ENCODE assay signal across 19 cellular contexts in the genomic region with DNA sequence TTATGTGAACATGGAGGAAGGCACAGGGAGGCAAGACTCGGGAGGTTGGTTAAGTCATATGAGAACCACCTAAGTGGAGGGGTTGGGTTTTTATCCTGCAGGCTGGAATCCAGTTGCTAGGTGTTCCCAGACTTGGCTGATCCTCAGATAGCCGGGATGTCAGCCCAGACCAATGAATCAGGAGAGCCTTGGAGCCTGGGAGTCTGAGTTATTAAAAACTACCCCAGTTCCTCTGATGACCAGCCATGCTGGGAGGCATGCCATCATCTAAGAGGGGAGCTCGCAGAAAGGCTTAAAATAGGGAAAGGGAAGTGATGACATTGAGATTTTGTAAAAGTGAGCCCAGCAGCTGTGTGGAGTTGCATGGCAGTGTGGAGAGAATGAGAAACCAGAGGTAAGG.
DNase-seq lines count a peak whose midpoint lies in the region; ATAC-seq and TF ChIP-seq lines count a peak whose summit lies in the region.
"Had no signal": no experiment of that assay in that cellular context is flagged by ENCODE, and none has a peak within 500 bp of the region (broad histone marks: within the 10 kb centered on the region; RNA-seq: fewer than 3 reads in every experiment).

No MANE protein-coding gene starts in this region.

- 29 to 62% methylated on average over 3 of the region's 3 CpGs for WGBS in aorta, 2 donors

- H3K9me3 Mint-ChIP-seq in activated naive CD4-positive, alpha-beta T cell treated with anti-CD3 and anti-CD28 coated beads, Interleukin-2, amount 50 U/mL, for 72 hours: peaks cover 26 to 31% of the 10 kb centered on the region in 2 donors

- no peaks in the 10 kb centered on the region for H3F3A ChIP-seq in PC-3 (ENCODE audit: low read length, unreplicated experiment)

- TF ChIP-seq CTCF in PC-3 (conservative IDR thresholded peaks at IDR 0.05; ENCODE audit: low read depth, low read length) (no peak), osteoblast (IDR thresholded peaks at IDR 0.05; ENCODE audit: extremely low read depth, low read depth, low read length) (no peak)

- H3K36me3 ChIP-seq in PC-3 (ENCODE audit: low read depth, low read length) (no peaks in the 10 kb centered on the region), osteoblast (ENCODE audit: insufficient read depth, low read length) (no peaks in the 10 kb centered on the region), aorta (ENCODE audit: control insufficient read depth in 1 of 2, insufficient read depth in 2 of 2, low read length in 1 of 2) (no peaks in the 10 kb centered on the region)
- H3K36me3 ChIP-seq: BLaER1 treated with 17β-estradiol and CSF1 and Interleukin-3, amounts not matched to agents 10 nM and 100 nM had no signal

- no peaks in the 10 kb centered on the region for H3K27me3 ChIP-seq in PC-3 (ENCODE audit: low read length)
- no peaks in the 10 kb centered on the region for H3K27me3 ChIP-seq in osteoblast (ENCODE audit: insufficient read depth, low read length)
- H3K27me3 ChIP-seq in aorta (ENCODE audit: control insufficient read depth in 1 of 2, insufficient read depth in 2 of 2, low read length in 1 of 2): peaks cover 0 to 2% of the 10 kb centered on the region in 2 donors
- H3K27me3 ChIP-seq: BLaER1 treated with 17β-estradiol and CSF1 and Interleukin-3, amounts not matched to agents 10 nM and 100 nM had no signal

- H3K4me3 Mint-ChIP-seq in T-helper 17 cell: no peak overlapping the region
- H3K4me3 Mint-ChIP-seq: B cell; CD8-positive, alpha-beta T cell had no signal

- no peak overlapping the region for H3K9ac ChIP-seq in PC-3 (ENCODE audit: low read length)
- H3K9ac ChIP-seq: BLaER1 treated with 17β-estradiol and CSF1 and Interleukin-3, amounts not matched to agents 10 nM and 100 nM had no signal

- H3K9me3 ChIP-seq in PC-3 (ENCODE audit: low read length) (no peaks in the 10 kb centered on the region), osteoblast (ENCODE audit: low read depth, low read length) (no peaks in the 10 kb centered on the region), aorta (ENCODE audit: control insufficient read depth, low read length) (peaks cover 7% of the 10 kb centered on the region), T-helper 17 cell (ENCODE audit: control insufficient read depth, low read length, poor library complexity, severe bottlenecking) (peaks cover 2% of the 10 kb centered on the region)

- H3K4me3 ChIP-seq in PC-3 (ENCODE audit: low read length) (no peak overlapping the region), osteoblast (ENCODE audit: insufficient read depth, low read length) (no peak overlapping the region), aorta (ENCODE audit: low read length in 2 of 2) (no peak overlapping the region)
- H3K4me3 ChIP-seq: BLaER1 treated with 17β-estradiol and CSF1 and Interleukin-3, amounts not matched to agents 10 nM and 100 nM; GM12878 had no signal

- DNase-seq in left cardiac atrium (no peak), left ventricle myocardium superior (no peak), PC-3 (peak; percentile 49), osteoblast (ENCODE audit: insufficient read length, low spot score, missing footprints) (peak; percentile 22), aorta (peak; percentile 51 to 67), T-helper 17 cell (no peak)
- no peak for DNase-seq in activated naive CD4-positive, alpha-beta T cell treated with anti-CD3 and anti-CD28 coated beads, Interleukin-2, amount 50 U/mL, for 72 hours (ENCODE audit: low spot score in 2 of 2)
- DNase-seq: CD8-positive, alpha-beta T cell; COR-L47; DMS 273 treated with DMSO at 0.1 percent for 48 hours; DMS53; DND-41; EL; GOT3; H7 had no signal

- no peak overlapping the region for H3K4me2 ChIP-seq in PC-3 (ENCODE audit: low read length)
- no peak overlapping the region for H3K4me2 ChIP-seq in osteoblast (ENCODE audit: insufficient read depth, low read length)

- no TSS peak for BruUV-seq in PC-3 (replicated peaks; lab: Mats Ljungman, UMichigan)

- intact Hi-C loops in left cardiac atrium (cut with DNase I) (no loop called here), left ventricle myocardium superior (cut with micrococcal nuclease) (no loop called here), PC-3 (cut with micrococcal nuclease) (no loop called here), aorta (cut with DNase I) (no loop called here)

- H2AFZ ChIP-seq in PC-3 (ENCODE audit: low read length) (no peak overlapping the region), osteoblast (ENCODE audit: low read length) (no peak overlapping the region)

- CTCF ChIA-PET in PC-3 (lab: Charles Lee): no interaction called here

- POLR2A ChIA-PET in PC-3 (lab: Charles Lee; ENCODE audit: unreplicated experiment): no interaction called here

- H3K27me3 Mint-ChIP-seq in T-helper 17 cell: no peaks in the 10 kb centered on the region
- H3K27me3 Mint-ChIP-seq: B cell had no signal

- H3K4me1 ChIP-seq in PC-3 (ENCODE audit: insufficient read depth, low read length) (no peaks in the 10 kb centered on the region), osteoblast (ENCODE audit: insufficient read depth, low read length) (no peaks in the 10 kb centered on the region), aorta (ENCODE audit: control insufficient read depth in 1 of 2, insufficient read depth in 2 of 2, low read length in 2 of 2) (no peaks in the 10 kb centered on the region)

- H4K20me1 ChIP-seq in PC-3 (ENCODE audit: low read length) (no peaks in the 10 kb centered on the region), osteoblast (ENCODE audit: insufficient read depth, low read length) (no peaks in the 10 kb centered on the region)
- H4K20me1 ChIP-seq: BLaER1 treated with 17β-estradiol and CSF1 and Interleukin-3, amounts not matched to agents 10 nM and 100 nM had no signal

- ATAC-seq in left cardiac atrium: peak; percentile 38 to 78
- ATAC-seq in left ventricle myocardium superior: no peak
- ATAC-seq in PC-3: peak; percentile 79
- ATAC-seq in aorta (ENCODE audit: low FRiP score): no peak
- ATAC-seq in activated naive CD4-positive, alpha-beta T cell treated with anti-CD3 and anti-CD28 coated beads, Interleukin-2, amount 50 U/mL, for 72 hours: no peak
- ATAC-seq in T-helper 17 cell: no peak
- ATAC-seq: CD8-positive, alpha-beta T cell; GM12878 had no signal

- no peaks in the 10 kb centered on the region for H3K4me1 Mint-ChIP-seq in T-helper 17 cell
- H3K4me1 Mint-ChIP-seq: B cell had no signal

- H3K27ac ChIP-seq in PC-3 (ENCODE audit: low read length): no peak overlapping the region
- H3K27ac ChIP-seq in osteoblast (ENCODE audit: low read depth, low read length): no peak overlapping the region
- H3K27ac ChIP-seq in aorta (ENCODE audit: low read depth in 1 of 2, low read length in 2 of 2): no peak overlapping the region
- H3K27ac ChIP-seq: HL-60 had no signal

- H3K9me2 ChIP-seq in PC-3 (replicated peaks; ENCODE audit: low read length): no peaks in the 10 kb centered on the region

- peaks cover 0 to 27% of the 10 kb centered on the region in 2 donors for H3K36me3 Mint-ChIP-seq in activated naive CD4-positive, alpha-beta T cell treated with anti-CD3 and anti-CD28 coated beads, Interleukin-2, amount 50 U/mL, for 72 hours
- no peaks in the 10 kb centered on the region for H3K36me3 Mint-ChIP-seq in T-helper 17 cell (ENCODE audit: low read depth)
- H3K36me3 Mint-ChIP-seq: CD8-positive, alpha-beta T cell had no signal

- H3K27ac Mint-ChIP-seq in activated naive CD4-positive, alpha-beta T cell treated with anti-CD3 and anti-CD28 coated beads, Interleukin-2, amount 50 U/mL, for 72 hours: no peak overlapping the region
- no peak overlapping the region for H3K27ac Mint-ChIP-seq in T-helper 17 cell
- H3K27ac Mint-ChIP-seq: B cell; CD8-positive, alpha-beta T cell had no signal

- H3K79me2 ChIP-seq in PC-3 (ENCODE audit: low read length) (no peaks in the 10 kb centered on the region), osteoblast (ENCODE audit: insufficient read depth, low read length) (no peaks in the 10 kb centered on the region)

Comparison
In these comparisons a context has a peak if more than half of its experiments do, and no peak if none do; other contexts are left out.
1. ATAC-seq: peak in left cardiac atrium (2 of 2) and PC-3 (single experiment); none in left ventricle myocardium superior (single experiment), aorta (single experiment), activated naive CD4-positive, alpha-beta T cell treated with anti-CD3 and anti-CD28 coated beads, Interleukin-2, amount 50 U/mL, for 72 hours (0 of 2) and T-helper 17 cell (single experiment).
2. DNase-seq: peak in PC-3 (single experiment), osteoblast (single experiment) and aorta (2 of 2); none in left cardiac atrium (single experiment), left ventricle myocardium superior (single experiment), activated naive CD4-positive, alpha-beta T cell treated with anti-CD3 and anti-CD28 coated beads, Interleukin-2, amount 50 U/mL, for 72 hours (0 of 2) and T-helper 17 cell (0 of 3).